In the genomic region with DNA sequence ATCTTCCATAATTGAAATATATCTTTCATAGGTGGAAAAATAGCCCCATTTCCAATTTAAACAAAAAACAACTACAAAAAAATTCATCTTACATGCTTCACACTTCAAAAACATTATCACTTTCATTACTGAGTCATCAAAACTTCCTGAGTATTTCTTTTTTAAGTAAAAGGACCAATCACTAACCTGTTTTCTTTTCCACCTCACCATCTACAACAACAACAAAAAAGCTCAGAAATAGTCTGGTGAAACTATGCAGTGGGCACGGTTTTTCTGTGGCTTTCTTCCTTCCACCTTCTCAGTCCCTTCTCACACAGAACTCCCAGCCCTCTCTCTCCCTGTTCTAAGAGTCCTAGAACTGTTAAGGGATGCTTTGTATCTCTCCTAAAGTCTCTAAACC, we compare ENCODE assay signal across 1 cellular context.
TF ChIP-seq lines count a peak whose summit lies in the region.

No MANE protein-coding gene starts in this region.

TF ChIP-seq in H1, 55 proteins besides CTCF, POLR2A, EP300 and RAD21 (continued from another document):
- TF ChIP-seq, protein P1, sequence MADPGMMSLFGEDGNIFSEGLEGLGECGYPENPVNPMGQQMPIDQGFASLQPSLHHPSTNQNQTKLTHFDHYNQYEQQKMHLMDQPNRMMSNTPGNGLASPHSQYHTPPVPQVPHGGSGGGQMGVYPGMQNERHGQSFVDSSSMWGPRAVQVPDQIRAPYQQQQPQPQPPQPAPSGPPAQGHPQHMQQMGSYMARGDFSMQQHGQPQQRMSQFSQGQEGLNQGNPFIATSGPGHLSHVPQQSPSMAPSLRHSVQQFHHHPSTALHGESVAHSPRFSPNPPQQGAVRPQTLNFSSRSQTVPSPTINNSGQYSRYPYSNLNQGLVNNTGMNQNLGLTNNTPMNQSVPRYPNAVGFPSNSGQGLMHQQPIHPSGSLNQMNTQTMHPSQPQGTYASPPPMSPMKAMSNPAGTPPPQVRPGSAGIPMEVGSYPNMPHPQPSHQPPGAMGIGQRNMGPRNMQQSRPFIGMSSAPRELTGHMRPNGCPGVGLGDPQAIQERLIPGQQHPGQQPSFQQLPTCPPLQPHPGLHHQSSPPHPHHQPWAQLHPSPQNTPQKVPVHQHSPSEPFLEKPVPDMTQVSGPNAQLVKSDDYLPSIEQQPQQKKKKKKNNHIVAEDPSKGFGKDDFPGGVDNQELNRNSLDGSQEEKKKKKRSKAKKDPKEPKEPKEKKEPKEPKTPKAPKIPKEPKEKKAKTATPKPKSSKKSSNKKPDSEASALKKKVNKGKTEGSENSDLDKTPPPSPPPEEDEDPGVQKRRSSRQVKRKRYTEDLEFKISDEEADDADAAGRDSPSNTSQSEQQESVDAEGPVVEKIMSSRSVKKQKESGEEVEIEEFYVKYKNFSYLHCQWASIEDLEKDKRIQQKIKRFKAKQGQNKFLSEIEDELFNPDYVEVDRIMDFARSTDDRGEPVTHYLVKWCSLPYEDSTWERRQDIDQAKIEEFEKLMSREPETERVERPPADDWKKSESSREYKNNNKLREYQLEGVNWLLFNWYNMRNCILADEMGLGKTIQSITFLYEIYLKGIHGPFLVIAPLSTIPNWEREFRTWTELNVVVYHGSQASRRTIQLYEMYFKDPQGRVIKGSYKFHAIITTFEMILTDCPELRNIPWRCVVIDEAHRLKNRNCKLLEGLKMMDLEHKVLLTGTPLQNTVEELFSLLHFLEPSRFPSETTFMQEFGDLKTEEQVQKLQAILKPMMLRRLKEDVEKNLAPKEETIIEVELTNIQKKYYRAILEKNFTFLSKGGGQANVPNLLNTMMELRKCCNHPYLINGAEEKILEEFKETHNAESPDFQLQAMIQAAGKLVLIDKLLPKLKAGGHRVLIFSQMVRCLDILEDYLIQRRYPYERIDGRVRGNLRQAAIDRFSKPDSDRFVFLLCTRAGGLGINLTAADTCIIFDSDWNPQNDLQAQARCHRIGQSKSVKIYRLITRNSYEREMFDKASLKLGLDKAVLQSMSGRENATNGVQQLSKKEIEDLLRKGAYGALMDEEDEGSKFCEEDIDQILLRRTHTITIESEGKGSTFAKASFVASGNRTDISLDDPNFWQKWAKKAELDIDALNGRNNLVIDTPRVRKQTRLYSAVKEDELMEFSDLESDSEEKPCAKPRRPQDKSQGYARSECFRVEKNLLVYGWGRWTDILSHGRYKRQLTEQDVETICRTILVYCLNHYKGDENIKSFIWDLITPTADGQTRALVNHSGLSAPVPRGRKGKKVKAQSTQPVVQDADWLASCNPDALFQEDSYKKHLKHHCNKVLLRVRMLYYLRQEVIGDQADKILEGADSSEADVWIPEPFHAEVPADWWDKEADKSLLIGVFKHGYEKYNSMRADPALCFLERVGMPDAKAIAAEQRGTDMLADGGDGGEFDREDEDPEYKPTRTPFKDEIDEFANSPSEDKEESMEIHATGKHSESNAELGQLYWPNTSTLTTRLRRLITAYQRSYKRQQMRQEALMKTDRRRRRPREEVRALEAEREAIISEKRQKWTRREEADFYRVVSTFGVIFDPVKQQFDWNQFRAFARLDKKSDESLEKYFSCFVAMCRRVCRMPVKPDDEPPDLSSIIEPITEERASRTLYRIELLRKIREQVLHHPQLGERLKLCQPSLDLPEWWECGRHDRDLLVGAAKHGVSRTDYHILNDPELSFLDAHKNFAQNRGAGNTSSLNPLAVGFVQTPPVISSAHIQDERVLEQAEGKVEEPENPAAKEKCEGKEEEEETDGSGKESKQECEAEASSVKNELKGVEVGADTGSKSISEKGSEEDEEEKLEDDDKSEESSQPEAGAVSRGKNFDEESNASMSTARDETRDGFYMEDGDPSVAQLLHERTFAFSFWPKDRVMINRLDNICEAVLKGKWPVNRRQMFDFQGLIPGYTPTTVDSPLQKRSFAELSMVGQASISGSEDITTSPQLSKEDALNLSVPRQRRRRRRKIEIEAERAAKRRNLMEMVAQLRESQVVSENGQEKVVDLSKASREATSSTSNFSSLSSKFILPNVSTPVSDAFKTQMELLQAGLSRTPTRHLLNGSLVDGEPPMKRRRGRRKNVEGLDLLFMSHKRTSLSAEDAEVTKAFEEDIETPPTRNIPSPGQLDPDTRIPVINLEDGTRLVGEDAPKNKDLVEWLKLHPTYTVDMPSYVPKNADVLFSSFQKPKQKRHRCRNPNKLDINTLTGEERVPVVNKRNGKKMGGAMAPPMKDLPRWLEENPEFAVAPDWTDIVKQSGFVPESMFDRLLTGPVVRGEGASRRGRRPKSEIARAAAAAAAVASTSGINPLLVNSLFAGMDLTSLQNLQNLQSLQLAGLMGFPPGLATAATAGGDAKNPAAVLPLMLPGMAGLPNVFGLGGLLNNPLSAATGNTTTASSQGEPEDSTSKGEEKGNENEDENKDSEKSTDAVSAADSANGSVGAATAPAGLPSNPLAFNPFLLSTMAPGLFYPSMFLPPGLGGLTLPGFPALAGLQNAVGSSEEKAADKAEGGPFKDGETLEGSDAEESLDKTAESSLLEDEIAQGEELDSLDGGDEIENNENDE (IDR thresholded peaks at IDR 0.05; ENCODE audit: insufficient replicate concordance, low read length) = no peak
- TF ChIP-seq SRF (IDR thresholded peaks at IDR 0.05; ENCODE audit: low read depth, low read length) = no peak
- no peak for TF ChIP-seq TAF1 (IDR thresholded peaks at IDR 0.05; ENCODE audit: low read depth, low read length)
- TF ChIP-seq RFX5 (IDR thresholded peaks at IDR 0.05; ENCODE audit: borderline replicate concordance, low read depth, low read length) = no peak
- no peak for TF ChIP-seq CHD1 (IDR thresholded peaks at IDR 0.05; ENCODE audit: low read depth, low read length)
- no peak for TF ChIP-seq HDAC2 (IDR thresholded peaks at IDR 0.05; ENCODE audit: borderline replicate concordance in 1 of 2, low read depth in 2 of 2, low read length in 2 of 2)
- TF ChIP-seq TEAD4 (IDR thresholded peaks at IDR 0.05; ENCODE audit: low read depth, low read length) = no peak
